In genomic region chr16:396199-396598, GRCh38 we compare ENCODE assay signal across 1 cellular context.
TF ChIP-seq lines count a peak whose summit lies in the region.

No MANE protein-coding gene starts in this region.

TF ChIP-seq in HEK293, 187 proteins besides CTCF, POLR2A, EP300 and RAD21 (continued from another document):
- TF ChIP-seq PRDM10 (tag by site-specific recombination; IDR thresholded peaks at IDR 0.05) (peak; percentile 30; the same call in 1 of the 2 replicates), ZNF843 (tag by site-specific recombination; IDR thresholded peaks at IDR 0.05) (no peak), ZNF433 (tag by site-specific recombination; IDR thresholded peaks at IDR 0.05; ENCODE audit: low read depth) (no peak)
